In the genomic region with DNA sequence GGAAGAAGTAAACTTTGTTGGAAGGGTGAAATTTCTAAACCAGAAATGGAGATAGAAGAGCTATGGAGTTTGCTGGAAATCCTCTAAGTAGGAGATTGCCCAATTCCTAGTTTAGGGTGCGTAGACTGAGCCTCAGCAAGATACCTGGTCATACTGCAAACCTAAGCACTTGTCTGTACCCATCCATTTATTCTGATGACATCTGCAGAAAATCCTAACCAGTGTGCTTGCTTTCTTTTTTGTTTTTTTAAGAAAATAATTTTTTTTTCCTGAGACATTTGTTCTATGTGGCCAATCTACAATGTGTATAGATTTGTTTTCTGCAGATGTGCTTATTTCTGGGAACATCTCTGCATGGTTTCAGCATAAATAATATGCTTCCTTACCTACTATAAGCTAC, we compare ENCODE assay signal across 32 cellular contexts.
A peak's percentile ranks its signal among the peaks of the same experiment; 100 is the strongest.
DNase-seq lines count a peak whose midpoint lies in the region; ATAC-seq, FAIRE-seq and TF ChIP-seq lines count a peak whose summit lies in the region.
"Had no signal": no experiment of that assay in that cellular context is flagged by ENCODE, and none has a peak within 500 bp of the region (broad histone marks: within the 10 kb centered on the region; RNA-seq: fewer than 3 reads in every experiment).

No MANE protein-coding gene starts in this region.

- no peaks in the 10 kb centered on the region for H3K9me1 ChIP-seq in K562 (ENCODE audit: control insufficient read depth, insufficient read depth, low read length)

- no peak overlapping the region for H3K4me3 ChIP-seq in HepG2 (replicated peaks in 1 of 3; ENCODE audit: insufficient read depth in 1 of 3, low read depth in 2 of 3, low read length in 3 of 3)
- no peak overlapping the region for H3K4me3 ChIP-seq in right lobe of liver
- no peak overlapping the region for H3K4me3 ChIP-seq in K562
- H3K4me3 ChIP-seq in parathyroid adenoma (ENCODE audit: low read depth, low read length) = peak overlapping the region; percentile 30
- H3K4me3 ChIP-seq: A549; BLaER1; BLaER1 treated with 17β-estradiol and CSF1 and Interleukin-3, amounts not matched to agents 10 nM and 100 nM had no signal

- no peak overlapping the region for H2AFZ ChIP-seq in HepG2 (ENCODE audit: low read length)
- no peak overlapping the region for H2AFZ ChIP-seq in K562 (ENCODE audit: low read depth, low read length)
- H2AFZ ChIP-seq in parathyroid adenoma = peak overlapping the region; percentile 16

- 22% methylated on average over 1 of the region's 1 CpG for WGBS in HepG2 (ENCODE audit: low lambda C conversion rate)
- 89% methylated on average over 1 of the region's 1 CpG for WGBS in right lobe of liver (ENCODE audit: insufficient coverage, low coverage, low lambda C conversion rate, missing lambda C conversion rate)
- 0% methylated on average over 1 of the region's 1 CpG for WGBS in K562 (ENCODE audit: insufficient coverage, low coverage, missing lambda C conversion rate)

- H3K4me2 ChIP-seq in HepG2 (ENCODE audit: low read depth, low read length) = no peak overlapping the region
- H3K4me2 ChIP-seq in K562 (ENCODE audit: insufficient read depth, low read length) = no peak overlapping the region
- H3K4me2 ChIP-seq in parathyroid adenoma (ENCODE audit: low read length) = peak overlapping the region; percentile 43
- H3K4me2 ChIP-seq: A549; BLaER1; BLaER1 treated with 17β-estradiol and CSF1 and Interleukin-3, amounts not matched to agents 10 nM and 100 nM had no signal

- H3K79me2 ChIP-seq in HepG2 (ENCODE audit: insufficient read depth, low read length) (no peaks in the 10 kb centered on the region), K562 (ENCODE audit: control insufficient read depth, insufficient read depth, low read length) (no peaks in the 10 kb centered on the region), parathyroid adenoma (no peaks in the 10 kb centered on the region)

- no peaks in the 10 kb centered on the region for H4K20me1 ChIP-seq in HepG2 (ENCODE audit: insufficient read depth, low read length)
- no peaks in the 10 kb centered on the region for H4K20me1 ChIP-seq in K562 (replicated peaks; ENCODE audit: control insufficient read depth, insufficient read depth, low read length)
- H4K20me1 ChIP-seq: BLaER1; BLaER1 treated with 17β-estradiol and CSF1 and Interleukin-3, amounts not matched to agents 10 nM and 100 nM had no signal

- H3K36me3 ChIP-seq in HepG2 (replicated peaks in 1 of 2; ENCODE audit: control insufficient read depth in 1 of 2, insufficient read depth in 2 of 2, low read length in 2 of 2) (no peaks in the 10 kb centered on the region), right lobe of liver (no peaks in the 10 kb centered on the region), K562 (ENCODE audit: control insufficient read depth, insufficient read depth, low read length) (no peaks in the 10 kb centered on the region), parathyroid adenoma (ENCODE audit: control insufficient read depth, insufficient read depth, low read length) (no peaks in the 10 kb centered on the region)
- H3K36me3 ChIP-seq: BE2C; BLaER1; BLaER1 treated with 17β-estradiol and CSF1 and Interleukin-3, amounts not matched to agents 10 nM and 100 nM had no signal

- H3K27me3 ChIP-seq in HepG2 (ENCODE audit: control insufficient read depth in 1 of 2, insufficient read depth in 2 of 2, low read length in 2 of 2) = no peaks in the 10 kb centered on the region
- no peaks in the 10 kb centered on the region for H3K27me3 ChIP-seq in right lobe of liver
- no peaks in the 10 kb centered on the region for H3K27me3 ChIP-seq in K562 (ENCODE audit: control insufficient read depth in 2 of 2, insufficient read depth in 2 of 2, low read length in 2 of 2)
- no peaks in the 10 kb centered on the region for H3K27me3 ChIP-seq in parathyroid adenoma (ENCODE audit: control insufficient read depth, insufficient read depth, low read length)
- H3K27me3 ChIP-seq: BE2C; BLaER1; BLaER1 treated with 17β-estradiol and CSF1 and Interleukin-3, amounts not matched to agents 10 nM and 100 nM had no signal

- ATAC-seq in HepG2 (no peak), right lobe of liver (no peak), K562 (no peak)
- ATAC-seq: A549; CD8-positive, alpha-beta T cell had no signal

- intact Hi-C loops in HepG2 (cut with micrococcal nuclease; ENCODE audit: unreplicated experiment) = no loop called here
- intact Hi-C loops in right lobe of liver (cut with DNase I) = no loop called here
- intact Hi-C loops in K562 (cut with micrococcal nuclease) = no loop called here

- in situ Hi-C loops in HepG2 (cut with HindIII; ENCODE audit: extremely low pct_ligation_motif_present, low pct_unique_long_range_greater_than_20kb) = no loop called here
- in situ Hi-C loops in K562 (cut with MboI) = no loop called here

- H3K4me1 ChIP-seq in HepG2 (ENCODE audit: insufficient read depth, low read length) = no peaks in the 10 kb centered on the region
- no peaks in the 10 kb centered on the region for H3K4me1 ChIP-seq in right lobe of liver
- no peaks in the 10 kb centered on the region for H3K4me1 ChIP-seq in K562 (replicated peaks in 1 of 2; ENCODE audit: control insufficient read depth in 2 of 2, insufficient read depth in 2 of 2, low read length in 2 of 2)
- H3K4me1 ChIP-seq in parathyroid adenoma = peaks cover 23% of the 10 kb centered on the region
- H3K4me1 ChIP-seq: A549; BE2C; BLaER1 treated with 17β-estradiol and CSF1 and Interleukin-3, amounts not matched to agents 10 nM and 100 nM; Caco-2 had no signal

- TF ChIP-seq RAD21 in HepG2 (CRISPR knock-in tag; IDR thresholded peaks at IDR 0.05) (no peak), K562 (CRISPR knock-in tag; conservative IDR thresholded peaks at IDR 0.05 in 1 of 2, IDR thresholded peaks at IDR 0.05 in 1 of 2) (no peak)

- H3K27ac ChIP-seq in HepG2 (ENCODE audit: extremely low read length, insufficient read depth, low read length) = no peak overlapping the region
- no peak overlapping the region for H3K27ac ChIP-seq in right lobe of liver
- H3K27ac ChIP-seq in K562 (ENCODE audit: extremely low read depth, low read depth, low read length) = no peak overlapping the region
- peak overlapping the region; percentile 58 for H3K27ac ChIP-seq in parathyroid adenoma
- H3K27ac ChIP-seq: 22Rv1; A549; BLaER1; BLaER1 treated with 17β-estradiol and CSF1 and Interleukin-3, amounts not matched to agents 10 nM and 100 nM; C4-2B had no signal

- POLR2A ChIA-PET in HepG2 (lab: Yijun Ruan, JAX) = no interaction called here
- POLR2A ChIA-PET in K562 (lab: Yijun Ruan, JAX) = no interaction called here

- CTCF ChIA-PET in HepG2 (lab: Yijun Ruan, JAX; ENCODE audit: low intra/inter-chr PET ratio, low total read pairs) = no interaction called here
- CTCF ChIA-PET in K562 (lab: Yijun Ruan, JAX; ENCODE audit: low intra/inter-chr PET ratio) = no interaction called here

- no TSS peak for BruUV-seq in HepG2 (replicated peaks; lab: Mats Ljungman, UMichigan)
- no TSS peak for BruUV-seq in K562 (replicated peaks; lab: Mats Ljungman, UMichigan)

- H3K9ac ChIP-seq in HepG2 (ENCODE audit: insufficient read depth, low read depth, low read length) (no peak overlapping the region), K562 (ENCODE audit: insufficient read depth in 1 of 2, low read depth in 2 of 2, low read length in 2 of 2) (no peak overlapping the region), parathyroid adenoma (no peak overlapping the region)
- H3K9ac ChIP-seq: BLaER1; BLaER1 treated with 17β-estradiol and CSF1 and Interleukin-3, amounts not matched to agents 10 nM and 100 nM had no signal

- TF ChIP-seq CTCF in HepG2 (CRISPR knock-in tag; IDR thresholded peaks at IDR 0.05) (no peak), right lobe of liver (IDR thresholded peaks at IDR 0.05) (no peak), K562 (IDR thresholded peaks at IDR 0.05 in 2 of 3, conservative IDR thresholded peaks at IDR 0.05 in 1 of 3; ENCODE audit: insufficient read depth in 2 of 3, low read depth in 1 of 3, low read length in 3 of 3) (no peak), parathyroid adenoma (IDR thresholded peaks at IDR 0.05) (no peak)

- TF ChIP-seq EP300 in HepG2 (IDR thresholded peaks at IDR 0.05; ENCODE audit: low read depth in 2 of 2, low read length in 2 of 2) (no peak), HepG2 (CRISPR knock-in tag; IDR thresholded peaks at IDR 0.05; ENCODE audit: borderline replicate concordance) (no peak), K562 (IDR thresholded peaks at IDR 0.05; ENCODE audit: low read length) (no peak)

- TF ChIP-seq POLR2A in HepG2 (IDR thresholded peaks at IDR 0.05; ENCODE audit: insufficient read depth in 1 of 2, low read depth in 2 of 2, low read length in 2 of 2) = no peak
- no peak for TF ChIP-seq POLR2A in right lobe of liver (IDR thresholded peaks at IDR 0.05)
- no peak for TF ChIP-seq POLR2A in K562 (conservative IDR thresholded peaks at IDR 0.05)

- FAIRE-seq in HepG2 (lab: Jason Lieb, UNC) (no peak), K562 (lab: Jason Lieb, UNC) (no peak)
- FAIRE-seq: A204.1, A549, D721Med had no signal

- no peaks in the 10 kb centered on the region for H3K9me3 ChIP-seq in HepG2 (ENCODE audit: low read length)
- H3K9me3 ChIP-seq in right lobe of liver = no peaks in the 10 kb centered on the region
- no peaks in the 10 kb centered on the region for H3K9me3 ChIP-seq in K562 (replicated peaks; ENCODE audit: control insufficient read depth, insufficient read depth, low read depth, low read length)
- H3K9me3 ChIP-seq in parathyroid adenoma (ENCODE audit: control insufficient read depth, low read length) = no peaks in the 10 kb centered on the region
- H3K9me3 ChIP-seq: A549; BE2C; BLaER1; BLaER1 treated with 17β-estradiol and CSF1 and Interleukin-3, amounts not matched to agents 10 nM and 100 nM; Caco-2 had no signal

- DNase-seq in HepG2 (ENCODE audit: low spot score) = no peak
- no peak for DNase-seq in right lobe of liver
- no peak for DNase-seq in K562 (ENCODE audit: extremely low read depth in 1 of 4, low spot score in 3 of 4)
- DNase-seq in LoVo (ENCODE audit: low spot score) = no peak
- no peak for DNase-seq in NCI-H2227 treated with DMSO at 0.1 percent for 48 hours (lab: John Stamatoyannopoulos, UW)
- DNase-seq: 8988T; ACHN; AML-193; BE2C; C1 segment of cervical spinal cord; Caco-2; Calu3; CD4-positive, alpha-beta memory T cell; CD4-positive, alpha-beta T cell; CD4-positive, CD25-positive, alpha-beta regulatory T cell; CD8-positive, alpha-beta memory T cell; CD8-positive, alpha-beta T cell; COR-L47; DMS 273 treated with DMSO at 0.1 percent for 48 hours; DMS153; DMS53; DMS79; DND-41; EL had no signal

TF ChIP-seq in HepG2, 621 proteins besides CTCF, POLR2A, EP300 and RAD21 (continues in another document):
- 0 out of 2 replicates have a peak, but pooled peaks have one; percentile 28 for TF ChIP-seq MAFF (IDR thresholded peaks at IDR 0.05; ENCODE audit: low read depth, low read length)

TF ChIP-seq in K562, 482 proteins besides CTCF, POLR2A, EP300 and RAD21 (continues in another document):
- peak; percentile 28; the same call in 1 of the 2 replicates for TF ChIP-seq ZNF316 (IDR thresholded peaks at IDR 0.05)
